8 cellular contexts compared by ENCODE assay signal in the genomic region with DNA sequence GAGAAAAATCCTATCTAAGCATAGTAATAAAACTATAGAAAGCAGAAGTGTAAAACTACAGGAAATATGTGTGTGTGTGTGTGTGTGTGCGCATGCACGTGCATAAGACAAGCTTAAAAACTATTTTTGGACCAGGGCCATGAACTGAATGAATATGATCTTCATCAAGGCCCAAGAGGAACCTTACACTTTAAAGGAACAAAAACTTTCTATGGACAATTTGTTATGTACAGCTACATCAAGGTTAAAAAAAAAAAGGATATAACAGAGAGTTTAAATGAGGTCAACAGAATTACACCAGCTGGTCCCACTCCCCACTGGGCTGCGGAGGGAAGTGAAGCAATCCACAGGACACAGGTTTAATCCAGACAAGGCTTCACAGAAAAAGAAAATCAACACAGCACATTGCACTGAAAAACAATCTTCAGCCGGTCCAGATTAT.
DNase-seq lines count a peak whose midpoint lies in the region; ATAC-seq and TF ChIP-seq lines count a peak whose summit lies in the region.
"Had no signal": no experiment of that assay in that cellular context is flagged by ENCODE, and none has a peak within 500 bp of the region (broad histone marks: within the 10 kb centered on the region; RNA-seq: fewer than 3 reads in every experiment).

No MANE protein-coding gene starts in this region.

- peak; percentile 60 to 66 for TF ChIP-seq EP300 in tibial nerve (IDR thresholded peaks at IDR 0.05)

- no peak overlapping the region for H3K4me3 Mint-ChIP-seq in activated naive CD8-positive, alpha-beta T cell treated with anti-CD3 and anti-CD28 coated beads, Interleukin-2, amount 50 U/mL, for 24 hours
- H3K4me3 Mint-ChIP-seq in activated T-cell treated with anti-CD3 and anti-CD28 coated beads, Interleukin-2, amount 50 U/mL, for 72 hours, result no peak overlapping the region

- ATAC-seq in left cardiac atrium, result peak; percentile 58 to 83
- ATAC-seq in activated naive CD8-positive, alpha-beta T cell treated with anti-CD3 and anti-CD28 coated beads, Interleukin-2, amount 50 U/mL, for 24 hours, result no peak
- ATAC-seq in activated T-cell treated with anti-CD3 and anti-CD28 coated beads, Interleukin-2, amount 50 U/mL, for 72 hours (replicated peaks in 1 of 2), result no peak

- peaks cover 3% of the 10 kb centered on the region for H3K27me3 Mint-ChIP-seq in activated naive CD8-positive, alpha-beta T cell treated with anti-CD3 and anti-CD28 coated beads, Interleukin-2, amount 50 U/mL, for 24 hours
- peaks cover 20% of the 10 kb centered on the region for H3K27me3 Mint-ChIP-seq in activated T-cell treated with anti-CD3 and anti-CD28 coated beads, Interleukin-2, amount 50 U/mL, for 72 hours (ENCODE audit: low read depth)

- TF ChIP-seq CTCF in tibial nerve (IDR thresholded peaks at IDR 0.05), result no peak

- H3K27me3 ChIP-seq in tibial nerve, result no peaks in the 10 kb centered on the region

- peak; percentile 63 for DNase-seq in KG1 (lab: John Stamatoyannopoulos, UW)
- peak; percentile 90 for DNase-seq in SK-N-MC (ENCODE audit: low read depth, low spot score)
- peak; percentile 37 for DNase-seq in left cardiac atrium
- peak in 1 of 2 donors; percentile 40 for DNase-seq in tibial nerve (ENCODE audit: low spot score in 2 of 2)
- DNase-seq in activated naive CD8-positive, alpha-beta T cell treated with anti-CD3 and anti-CD28 coated beads, Interleukin-2, amount 50 U/mL, for 24 hours, result no peak
- DNase-seq in HuH-7.5 (ENCODE audit: low spot score), result no peak
- no peak for DNase-seq in activated T-cell treated with anti-CD3 and anti-CD28 coated beads, Interleukin-2, amount 50 U/mL, for 72 hours
- DNase-seq: GOT3 had no signal

- no peaks in the 10 kb centered on the region for H3K36me3 Mint-ChIP-seq in activated naive CD8-positive, alpha-beta T cell treated with anti-CD3 and anti-CD28 coated beads, Interleukin-2, amount 50 U/mL, for 24 hours (ENCODE audit: low read depth)
- H3K36me3 Mint-ChIP-seq in activated T-cell treated with anti-CD3 and anti-CD28 coated beads, Interleukin-2, amount 50 U/mL, for 72 hours (ENCODE audit: insufficient read depth in 2 of 2), result no peaks in the 10 kb centered on the region

- H3K4me1 Mint-ChIP-seq in activated naive CD8-positive, alpha-beta T cell treated with anti-CD3 and anti-CD28 coated beads, Interleukin-2, amount 50 U/mL, for 24 hours, result peaks cover 6% of the 10 kb centered on the region
- H3K4me1 Mint-ChIP-seq in activated T-cell treated with anti-CD3 and anti-CD28 coated beads, Interleukin-2, amount 50 U/mL, for 72 hours (ENCODE audit: low read depth), result no peaks in the 10 kb centered on the region

- peak overlapping the region; percentile 58 for H3K9ac ChIP-seq in SK-N-MC (ENCODE audit: insufficient read length)

- no peaks in the 10 kb centered on the region for H3K9me3 Mint-ChIP-seq in activated naive CD8-positive, alpha-beta T cell treated with anti-CD3 and anti-CD28 coated beads, Interleukin-2, amount 50 U/mL, for 24 hours
- H3K9me3 Mint-ChIP-seq in activated T-cell treated with anti-CD3 and anti-CD28 coated beads, Interleukin-2, amount 50 U/mL, for 72 hours, result no peaks in the 10 kb centered on the region

- 41 to 63% methylated on average over 4 of the region's 4 CpGs for WGBS in tibial nerve, 2 donors

- no peak overlapping the region for H3K27ac Mint-ChIP-seq in activated naive CD8-positive, alpha-beta T cell treated with anti-CD3 and anti-CD28 coated beads, Interleukin-2, amount 50 U/mL, for 24 hours
- no peak overlapping the region for H3K27ac Mint-ChIP-seq in activated T-cell treated with anti-CD3 and anti-CD28 coated beads, Interleukin-2, amount 50 U/mL, for 72 hours

- H3K4me1 ChIP-seq in tibial nerve, result peaks cover 0 to 45% (median 17%) of the 10 kb centered on the region in 4 donors

- H3K36me3 ChIP-seq in SK-N-MC (ENCODE audit: insufficient read depth, low read length) (no peaks in the 10 kb centered on the region), tibial nerve (no peaks in the 10 kb centered on the region)

- peak overlapping the region; percentile 98 for H3K27ac ChIP-seq in SK-N-MC
- peak overlapping the region in 2 of 4 donors; percentile 18 to 30 for H3K27ac ChIP-seq in tibial nerve

- no peak for TF ChIP-seq POLR2A in tibial nerve (IDR thresholded peaks at IDR 0.05)

- H3K9me3 ChIP-seq in SK-N-MC (ENCODE audit: low read depth, low read length) (no peaks in the 10 kb centered on the region), tibial nerve (peaks cover 0 to under 1% (median 0%) of the 10 kb centered on the region in 4 donors)

- intact Hi-C loops in left cardiac atrium (cut with DNase I), result no loop called here

- peak overlapping the region; percentile 56 for H3K4me3 ChIP-seq in SK-N-MC
- H3K4me3 ChIP-seq in tibial nerve, result no peak overlapping the region

Comparison
In these comparisons a context has a peak if more than half of its experiments do, and no peak if none do; other contexts are left out.
1. DNase-seq: peak in KG1 (single experiment), SK-N-MC (single experiment) and left cardiac atrium (single experiment); none in activated naive CD8-positive, alpha-beta T cell treated with anti-CD3 and anti-CD28 coated beads, Interleukin-2, amount 50 U/mL, for 24 hours (single experiment), HuH-7.5 (single experiment) and activated T-cell treated with anti-CD3 and anti-CD28 coated beads, Interleukin-2, amount 50 U/mL, for 72 hours (0 of 2).
2. ATAC-seq: peak in left cardiac atrium (2 of 2); none in activated naive CD8-positive, alpha-beta T cell treated with anti-CD3 and anti-CD28 coated beads, Interleukin-2, amount 50 U/mL, for 24 hours (single experiment) and activated T-cell treated with anti-CD3 and anti-CD28 coated beads, Interleukin-2, amount 50 U/mL, for 72 hours (0 of 2).